In genomic region chr4:112015960-112016359, GRCh38 we compare ENCODE assay signal across 30 cellular contexts.
"Had no signal": no experiment of that assay in that cellular context is flagged by ENCODE, and none has a peak within 500 bp of the region (broad histone marks: within the 10 kb centered on the region; RNA-seq: fewer than 3 reads in every experiment).

No MANE protein-coding gene starts in this region.

- DNase-seq: activated effector memory CD4-positive, alpha-beta T cell treated with anti-CD3 and anti-CD28 coated beads, Interleukin-2, amount 50 U/mL, for 16 hours; activated effector memory CD4-positive, alpha-beta T cell treated with Interleukin-2 at 50 U/mL for 16 hours; activated gamma-delta T cell; activated gamma-delta T cell treated with Interleukin-2 at 50 U/mL for 16 hours; activated naive CD4-positive, alpha-beta T cell; activated naive CD4-positive, alpha-beta T cell treated with anti-CD3 and anti-CD28 coated beads for 36 hours; activated naive CD4-positive, alpha-beta T cell treated with anti-CD3 and anti-CD28 coated beads, Interleukin-2, amount 10 ng/mL, durations not matched to agents 7 days and 5 days; activated naive CD4-positive, alpha-beta T cell treated with anti-CD3 and anti-CD28 coated beads, Interleukin-2, amount 50 U/mL, for 16 hours; activated naive CD4-positive, alpha-beta T cell treated with Interleukin-2 at 50 U/mL for 16 hours; activated naive CD8-positive, alpha-beta T cell treated with anti-CD3 and anti-CD28 coated beads for 36 hours; activated naive CD8-positive, alpha-beta T cell treated with anti-CD3 and anti-CD28 coated beads, Interleukin-2, amount 10 ng/mL, durations not matched to agents 7 days and 5 days; activated naive CD8-positive, alpha-beta T cell treated with anti-CD3 and anti-CD28 coated beads, Interleukin-2, amount 50 U/mL, for 24 hours; activated T-cell treated with anti-CD3 and anti-CD28 coated beads, Interleukin-2, amount 50 U/mL, for 1 hour; activated T-cell treated with anti-CD3 and anti-CD28 coated beads, Interleukin-2, amount 50 U/mL, for 24 hours; activated T-cell treated with anti-CD3 and anti-CD28 coated beads, Interleukin-2, amount 50 U/mL, for 4 hours; activated T-cell treated with anti-CD3 and anti-CD28 coated beads, Interleukin-2, amount 50 U/mL, for 48 hours; activated T-cell treated with anti-CD3 and anti-CD28 coated beads, Interleukin-2, amount 50 U/mL, for 72 hours; adrenal gland; amniotic stem cell; amygdala; anterior cingulate cortex; aorta; body of pancreas; brain microvascular endothelial cell; caudate nucleus; central memory CD4-positive, alpha-beta T cell; cerebellar nuclear complex had no signal

- H3K27ac ChIP-seq: adrenal gland, ascending aorta, body of pancreas, brain microvascular endothelial cell, breast epithelium, cardiac muscle cell had no signal

- H3K36me3 ChIP-seq: adrenal gland, ascending aorta, brain microvascular endothelial cell, breast epithelium, cardiac muscle cell had no signal

- H3K9me3 ChIP-seq: adrenal gland, ascending aorta, body of pancreas, breast epithelium had no signal

- H3K4me1 ChIP-seq: adrenal gland, ascending aorta, body of pancreas, breast epithelium had no signal

- H3K4me3 ChIP-seq: adrenal gland, ascending aorta, body of pancreas, breast epithelium, cardiac muscle cell had no signal
